8 cellular contexts compared by ENCODE assay signal in the genomic region with DNA sequence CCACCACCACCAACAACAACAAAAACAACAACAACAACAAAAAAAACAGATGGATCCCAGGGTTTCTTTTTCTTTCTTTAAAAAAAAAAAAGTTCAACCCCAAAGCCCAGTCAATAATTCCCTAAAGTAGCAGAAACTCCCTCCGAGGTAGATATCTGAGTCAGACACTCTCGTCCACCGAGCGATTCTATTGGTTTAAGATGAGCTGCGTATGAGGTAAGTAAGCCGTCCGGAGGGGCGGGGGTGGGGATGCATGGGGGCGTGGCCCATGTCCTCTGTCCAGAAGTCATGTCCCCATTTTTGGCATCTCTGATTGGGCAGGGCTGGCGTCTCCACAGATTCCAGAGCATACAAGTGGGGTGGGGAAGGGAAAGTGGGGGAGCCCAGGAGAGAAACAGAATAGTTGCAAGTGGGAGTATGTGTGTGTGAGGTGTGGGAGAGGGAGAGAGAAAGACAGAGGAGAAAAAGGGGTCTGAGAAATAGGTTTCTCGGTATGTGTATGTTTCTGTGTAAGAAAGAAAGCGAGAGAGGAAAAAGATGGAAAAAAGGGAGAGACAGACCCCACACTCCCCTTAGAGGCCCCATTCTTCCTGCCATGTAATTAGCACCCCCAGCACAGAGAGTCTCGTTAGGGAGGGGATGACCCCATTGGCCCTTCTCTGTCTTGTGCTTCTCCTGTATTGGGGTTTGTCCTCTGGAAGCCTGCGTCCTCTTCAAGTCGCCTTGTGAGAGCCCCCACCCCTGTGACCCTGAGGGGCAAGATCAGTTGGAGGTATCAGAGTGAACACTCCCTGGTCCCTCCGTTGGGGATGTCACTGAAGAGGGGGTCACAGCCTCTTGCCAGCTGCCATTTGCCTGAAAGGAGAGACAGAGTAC. TPM values are rescaled to one million over a fixed set of nuclear protein-coding genes. Genes with fewer than 3 reads are reported as not detected.
DNase-seq lines count a peak whose midpoint lies in the region; ATAC-seq and TF ChIP-seq lines count a peak whose summit lies in the region.
"Not testable (repeated sequence)": the region's sequence is repeated elsewhere in the genome, so short reads cannot be mapped to it uniquely, and the experiment has no call there.

No MANE protein-coding gene starts in this region.

- H3K36me3 ChIP-seq in HEK293 (ENCODE audit: control insufficient read depth in 2 of 2, insufficient read depth in 1 of 2, low read length in 2 of 2) (peaks cover 0 to 59% of the 10 kb centered on the region in 2 experiments; a peak in 2 of 3 replicates), RWPE2 (ENCODE audit: low read depth) (peaks cover 39% of the 10 kb centered on the region)

- peaks cover 40% of the 10 kb centered on the region for H3K4me1 Mint-ChIP-seq in activated CD8-positive, alpha-beta memory T cell treated with anti-CD3 and anti-CD28 coated beads, Interleukin-2, amount 10 ng/mL, durations not matched to agents 7 days and 5 days
- H3K4me1 Mint-ChIP-seq in central memory CD8-positive, alpha-beta T cell: peaks cover 44% of the 10 kb centered on the region
- H3K4me1 Mint-ChIP-seq in naive thymus-derived CD8-positive, alpha-beta T cell: peaks cover 30 to 60% (median 59%) of the 10 kb centered on the region in 4 donors

- DNase-seq in AG10803 (ENCODE audit: low read depth): peak; percentile 88
- DNase-seq in RWPE2 (ENCODE audit: low spot score); central memory CD8-positive, alpha-beta T cell (ENCODE audit: low spot score in 2 of 2); naive thymus-derived CD8-positive, alpha-beta T cell: not testable (repeated sequence)
- peak; percentile 78 for DNase-seq in activated CD8-positive, alpha-beta memory T cell treated with anti-CD3 and anti-CD28 coated beads, Interleukin-2, amount 10 ng/mL, durations not matched to agents 7 days and 5 days
- peak; percentile 87 for DNase-seq in cardiac septum (ENCODE audit: low spot score)
- peak; percentile 40 to 58 for DNase-seq in stimulated activated CD4-positive, alpha-beta T cell treated with anti-CD3 and anti-CD28 coated beads, Interleukin-4, amount 100 ng/mL, for 48 hours (ENCODE audit: low read depth in 2 of 2)

- ATAC-seq in RWPE2 (ENCODE audit: low read depth): peak; percentile 83
- peak; percentile 59 for ATAC-seq in activated CD8-positive, alpha-beta memory T cell treated with anti-CD3 and anti-CD28 coated beads, Interleukin-2, amount 10 ng/mL, durations not matched to agents 7 days and 5 days
- ATAC-seq in central memory CD8-positive, alpha-beta T cell (replicated peaks; ENCODE audit: extremely low read depth, poor library complexity, severe bottlenecking): peak; percentile 65
- not testable (repeated sequence) for ATAC-seq in naive thymus-derived CD8-positive, alpha-beta T cell

- peaks cover 39% of the 10 kb centered on the region for H3K36me3 Mint-ChIP-seq in activated CD8-positive, alpha-beta memory T cell treated with anti-CD3 and anti-CD28 coated beads, Interleukin-2, amount 10 ng/mL, durations not matched to agents 7 days and 5 days
- H3K36me3 Mint-ChIP-seq in central memory CD8-positive, alpha-beta T cell (ENCODE audit: insufficient read depth): peaks cover 42% of the 10 kb centered on the region
- H3K36me3 Mint-ChIP-seq in naive thymus-derived CD8-positive, alpha-beta T cell: peaks cover 6 to 69% (median 15%) of the 10 kb centered on the region in 3 donors

- POLR2A ChIA-PET in HEK293 (lab: Yijun Ruan, JAX): interaction anchor here (0.6 to 1.4 kb wide), 12 partner anchors 8 to 786 kb away, joined by 3 to 15 read pairs (median 4); a partner anchor contains a TSS
- POLR2A ChIA-PET in naive thymus-derived CD8-positive, alpha-beta T cell (lab: Charles Lee): interaction anchor here (1.6 to 12.3 kb wide), 2 partner anchors 6 to 10 kb away, joined by 6 to 303 read pairs; a partner anchor contains a TSS

- H3K9me3 Mint-ChIP-seq in activated CD8-positive, alpha-beta memory T cell treated with anti-CD3 and anti-CD28 coated beads, Interleukin-2, amount 10 ng/mL, durations not matched to agents 7 days and 5 days (ENCODE audit: low read depth); central memory CD8-positive, alpha-beta T cell; naive thymus-derived CD8-positive, alpha-beta T cell: not testable (repeated sequence)

- not testable (repeated sequence) for H3K4me3 Mint-ChIP-seq in activated CD8-positive, alpha-beta memory T cell treated with anti-CD3 and anti-CD28 coated beads, Interleukin-2, amount 10 ng/mL, durations not matched to agents 7 days and 5 days
- peak overlapping the region; percentile 98 for H3K4me3 Mint-ChIP-seq in central memory CD8-positive, alpha-beta T cell
- H3K4me3 Mint-ChIP-seq in naive thymus-derived CD8-positive, alpha-beta T cell: peak overlapping the region in 9 of 10 donors; percentile 42 to 100 (median 90)

- not testable (repeated sequence) for H3K27ac ChIP-seq in HEK293 (ENCODE audit: extremely low read depth, low read depth, low read length)
- H3K27ac ChIP-seq in RWPE2 (ENCODE audit: poor library complexity, severe bottlenecking): peak overlapping the region; percentile 25

- CTCF ChIA-PET in HEK293 (lab: Yijun Ruan, JAX): interaction anchor here (0.6 to 0.9 kb wide), 5 partner anchors 9 to 747 kb away, joined by 3 to 10 read pairs (median 6); no protein-coding TSS in a partner anchor
- CTCF ChIA-PET in activated CD8-positive, alpha-beta memory T cell treated with anti-CD3 and anti-CD28 coated beads, Interleukin-2, amount 10 ng/mL, durations not matched to agents 7 days and 5 days (lab: Charles Lee): interaction anchor here (1.2 kb wide), 1 partner anchor 10 kb away, joined by 4 read pairs; no protein-coding TSS in a partner anchor

- not testable (repeated sequence) for H3K4me1 ChIP-seq in HEK293 (ENCODE audit: control insufficient read depth, insufficient read depth, low read length); RWPE2 (ENCODE audit: insufficient read depth, poor library complexity, severe bottlenecking)

- H3K27me3 ChIP-seq in RWPE2 (ENCODE audit: insufficient read depth, poor library complexity, severe bottlenecking): not testable (repeated sequence)

- not testable (repeated sequence) for TF ChIP-seq CTCF in AG10803 (conservative IDR thresholded peaks at IDR 0.05; ENCODE audit: low read length); HEK293 (tag by site-specific recombination; IDR thresholded peaks at IDR 0.05); RWPE2 (IDR thresholded peaks at IDR 0.05; ENCODE audit: poor library complexity, severe bottlenecking)

- intact Hi-C loops in cardiac septum (cut with DNase I): not testable (repeated sequence)

- peak overlapping the region; percentile 87 for H3K27ac Mint-ChIP-seq in activated CD8-positive, alpha-beta memory T cell treated with anti-CD3 and anti-CD28 coated beads, Interleukin-2, amount 10 ng/mL, durations not matched to agents 7 days and 5 days
- peak overlapping the region; percentile 76 for H3K27ac Mint-ChIP-seq in central memory CD8-positive, alpha-beta T cell (ENCODE audit: low read depth)
- peak overlapping the region; percentile 88 to 96 (median 90) for H3K27ac Mint-ChIP-seq in naive thymus-derived CD8-positive, alpha-beta T cell

- H3K9me3 ChIP-seq in HEK293 (ENCODE audit: control insufficient read depth, insufficient read depth, low read depth, low read length); RWPE2 (ENCODE audit: severe bottlenecking): not testable (repeated sequence)

- H3K4me3 ChIP-seq in AG10803 (ENCODE audit: low read length); HEK293 (ENCODE audit: low read depth, low read length); RWPE2 (ENCODE audit: severe bottlenecking): not testable (repeated sequence)

- H3K27me3 Mint-ChIP-seq in activated CD8-positive, alpha-beta memory T cell treated with anti-CD3 and anti-CD28 coated beads, Interleukin-2, amount 10 ng/mL, durations not matched to agents 7 days and 5 days; central memory CD8-positive, alpha-beta T cell; naive thymus-derived CD8-positive, alpha-beta T cell: not testable (repeated sequence)

TF ChIP-seq in HEK293, 187 proteins besides CTCF, POLR2A, EP300 and RAD21 (continues in another document):
- TF ChIP-seq EGR2 (tag by site-specific recombination; IDR thresholded peaks at IDR 0.05; ENCODE audit: low read depth): peak; percentile 37; the same call in 1 of the 2 replicates
- peak; percentile 85 for TF ChIP-seq KLF9 (tag by site-specific recombination; IDR thresholded peaks at IDR 0.05; ENCODE audit: low read depth)

RNA-seq across cellular contexts. Expression of a gene that starts 1.8 kb away (rescaled TPM):
- 10 to 100 TPM; 20.7 to 22.0 TPM for total RNA-seq in activated CD8-positive, alpha-beta memory T cell treated with anti-CD3 and anti-CD28 coated beads, Interleukin-2, amount 10 ng/mL, durations not matched to agents 7 days and 5 days
- 3.5 TPM for total RNA-seq in cardiac septum
- 10 to 100 TPM; 56.0 to 60.3 TPM for total RNA-seq in naive thymus-derived CD8-positive, alpha-beta T cell
- polyA plus RNA-seq in naive thymus-derived CD8-positive, alpha-beta T cell: 1 to 10 TPM in 1 of 3 donors, under 1 TPM in 2; 0.09 to 1.9 (median 0.25) TPM

RNA-seq across cellular contexts. Expression of a gene that starts 4.1 kb away (rescaled TPM):
- 10 to 100 TPM; 60.0 to 61.6 TPM for total RNA-seq in activated CD8-positive, alpha-beta memory T cell treated with anti-CD3 and anti-CD28 coated beads, Interleukin-2, amount 10 ng/mL, durations not matched to agents 7 days and 5 days
- total RNA-seq in cardiac septum: 46.9 TPM
- total RNA-seq in naive thymus-derived CD8-positive, alpha-beta T cell: 100 to 1,000 TPM; 173 to 174 TPM
- 1 to 10 TPM; 1.6 to 2.2 (median 2.0) TPM for polyA plus RNA-seq in naive thymus-derived CD8-positive, alpha-beta T cell

RNA-seq across cellular contexts. Expression of a gene that starts 6.6 kb away (rescaled TPM):
- total RNA-seq in activated CD8-positive, alpha-beta memory T cell treated with anti-CD3 and anti-CD28 coated beads, Interleukin-2, amount 10 ng/mL, durations not matched to agents 7 days and 5 days: 100 to 1,000 TPM; 171 to 196 TPM
- 6.9 TPM for total RNA-seq in cardiac septum
- total RNA-seq in naive thymus-derived CD8-positive, alpha-beta T cell: 100 to 1,000 TPM; 274 to 276 TPM
- 100 to 1,000 TPM; 106 to 144 (median 138) TPM for polyA plus RNA-seq in naive thymus-derived CD8-positive, alpha-beta T cell

RNA-seq across cellular contexts. Expression of a gene that starts 7.7 kb away (rescaled TPM):
- 10 to 100 TPM; 41.0 to 51.9 TPM for total RNA-seq in activated CD8-positive, alpha-beta memory T cell treated with anti-CD3 and anti-CD28 coated beads, Interleukin-2, amount 10 ng/mL, durations not matched to agents 7 days and 5 days
- 60.7 TPM for total RNA-seq in cardiac septum
- 10 to 100 TPM; 38.6 to 40.0 TPM for total RNA-seq in naive thymus-derived CD8-positive, alpha-beta T cell
- polyA plus RNA-seq in naive thymus-derived CD8-positive, alpha-beta T cell: 100 to 1,000 TPM; 102 to 117 (median 102) TPM

RNA-seq across cellular contexts. Expression of a gene that starts 10.0 kb away (rescaled TPM):
- 10 to 100 TPM; 37.5 to 38.6 TPM for total RNA-seq in activated CD8-positive, alpha-beta memory T cell treated with anti-CD3 and anti-CD28 coated beads, Interleukin-2, amount 10 ng/mL, durations not matched to agents 7 days and 5 days
- 47.2 TPM for total RNA-seq in cardiac septum
- 10 to 100 TPM; 27.5 to 28.6 TPM for total RNA-seq in naive thymus-derived CD8-positive, alpha-beta T cell
- polyA plus RNA-seq in naive thymus-derived CD8-positive, alpha-beta T cell: 10 to 100 TPM; 16.3 to 19.5 (median 19.1) TPM

Comparison
In these comparisons a context has a peak if more than half of its experiments do, and no peak if none do; other contexts are left out.
1. RNA of a gene that starts 6.6 kb away (total RNA-seq): 274 to 276 TPM in naive thymus-derived CD8-positive, alpha-beta T cell and 171 to 196 TPM in activated CD8-positive, alpha-beta memory T cell treated with anti-CD3 and anti-CD28 coated beads, Interleukin-2, amount 10 ng/mL, durations not matched to agents 7 days and 5 days; 6.9 TPM in cardiac septum (single experiment); every median in the first group is over 10 times any median in the second.
2. Peak in every context shown above with its lines, with median percentiles within 50 percentile points of each other: H3K27ac Mint-ChIP-seq.